ENCODE assay signal across 1 cellular context in genomic region chr10:78292987-78293865, GRCh38.
TF ChIP-seq lines count a peak whose summit lies in the region.

No MANE protein-coding gene starts in this region.

TF ChIP-seq in IMR-90, 13 proteins besides CTCF, POLR2A, EP300 and RAD21 (continued from another document):
- TF ChIP-seq, protein P1, sequence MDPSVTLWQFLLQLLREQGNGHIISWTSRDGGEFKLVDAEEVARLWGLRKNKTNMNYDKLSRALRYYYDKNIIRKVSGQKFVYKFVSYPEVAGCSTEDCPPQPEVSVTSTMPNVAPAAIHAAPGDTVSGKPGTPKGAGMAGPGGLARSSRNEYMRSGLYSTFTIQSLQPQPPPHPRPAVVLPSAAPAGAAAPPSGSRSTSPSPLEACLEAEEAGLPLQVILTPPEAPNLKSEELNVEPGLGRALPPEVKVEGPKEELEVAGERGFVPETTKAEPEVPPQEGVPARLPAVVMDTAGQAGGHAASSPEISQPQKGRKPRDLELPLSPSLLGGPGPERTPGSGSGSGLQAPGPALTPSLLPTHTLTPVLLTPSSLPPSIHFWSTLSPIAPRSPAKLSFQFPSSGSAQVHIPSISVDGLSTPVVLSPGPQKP (IDR thresholded peaks at IDR 0.05; ENCODE audit: borderline replicate concordance, low read depth, low read length): no peak
- TF ChIP-seq MAFK (IDR thresholded peaks at IDR 0.05; ENCODE audit: low read depth, low read length) (no peak), RFX5 (IDR thresholded peaks at IDR 0.05; ENCODE audit: low read depth, low read length) (no peak), BHLHE40 (IDR thresholded peaks at IDR 0.05; ENCODE audit: low read depth, low read length) (no peak), USF2 (IDR thresholded peaks at IDR 0.05; ENCODE audit: low read depth, low read length) (no peak), NFE2L2 (IDR thresholded peaks at IDR 0.05; ENCODE audit: low read depth, low read length) (no peak), MAZ (IDR thresholded peaks at IDR 0.05; ENCODE audit: borderline replicate concordance, low read depth, low read length) (no peak), MXI1 (IDR thresholded peaks at IDR 0.05; ENCODE audit: borderline replicate concordance, low read depth, low read length) (no peak)
